In the genomic region with DNA sequence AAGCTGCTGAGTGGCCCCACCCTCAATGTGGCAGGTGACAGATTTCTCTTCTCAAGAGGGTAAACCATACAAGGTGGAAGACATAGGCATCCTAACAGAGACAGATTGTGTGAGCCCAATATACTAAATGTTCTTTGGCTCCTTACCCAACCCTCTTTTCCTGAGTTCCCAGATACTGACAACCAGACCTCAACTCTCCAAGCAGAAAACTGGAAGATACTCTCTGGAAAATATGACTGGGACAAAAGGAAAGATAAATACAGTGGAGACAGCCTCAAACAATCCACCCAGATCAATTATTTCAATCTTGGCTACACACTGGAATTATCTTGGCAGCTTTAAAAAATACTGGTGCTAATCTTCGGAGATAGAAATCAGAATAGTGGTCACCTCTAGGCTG, we compare ENCODE assay signal across 19 cellular contexts.
"Had no signal": no experiment of that assay in that cellular context is flagged by ENCODE, and none has a peak within 500 bp of the region (broad histone marks: within the 10 kb centered on the region; RNA-seq: fewer than 3 reads in every experiment).

No MANE protein-coding gene starts in this region.

- H3K4me3 ChIP-seq: coronary artery, dorsolateral prefrontal cortex, esophagus muscularis mucosa, gastrocnemius medialis, heart right ventricle, left lung, lower lobe of right lung, mucosa of descending colon had no signal

- ATAC-seq: gastrocnemius medialis, left lung, mucosa of descending colon had no signal

- H3K36me3 ChIP-seq: esophagus muscularis mucosa, gastrocnemius medialis, left lung, lower lobe of right lung had no signal

- H3K27ac ChIP-seq: coronary artery, dorsolateral prefrontal cortex, esophagus muscularis mucosa, gastrocnemius medialis, heart right ventricle, left lung, lower lobe of right lung had no signal

- H3K27me3 ChIP-seq: dorsolateral prefrontal cortex, esophagus muscularis mucosa, gastrocnemius medialis, heart right ventricle, left lung had no signal

- DNase-seq: dermis blood vessel endothelial cell; dorsolateral prefrontal cortex; effector CD4-positive, alpha-beta T cell; effector memory CD4-positive, alpha-beta T cell; foreskin fibroblast; foreskin melanocyte; gastrocnemius medialis; glutamatergic neuron; head of caudate nucleus; heart right ventricle; hippocampal formation; left cardiac atrium; left lung; lower lobe of right lung; mesenchymal stem cell; mucosa of descending colon; naive B cell had no signal

- H3K9me3 ChIP-seq: esophagus muscularis mucosa, gastrocnemius medialis, heart right ventricle, left lung, lower lobe of right lung, mucosa of descending colon had no signal
